Comparison of ENCODE assay signal across 8 cellular contexts in genomic region chr9:35646583-35647265, GRCh38. TPM values are rescaled to one million over a fixed set of nuclear protein-coding genes. Genes with fewer than 3 reads are reported as not detected.
A peak's percentile ranks its signal among the peaks of the same experiment; 100 is the strongest.
DNase-seq lines count a peak whose midpoint lies in the region; ATAC-seq and TF ChIP-seq lines count a peak whose summit lies in the region.

No MANE protein-coding gene starts in this region.

- peak overlapping the region; percentile 85 for H3K27ac ChIP-seq in BLaER1

- H4K20me1 ChIP-seq in BLaER1 = no peaks in the 10 kb centered on the region

- TF ChIP-seq CTCF in choroid plexus epithelial cell (conservative IDR thresholded peaks at IDR 0.05; ENCODE audit: low read depth, low read length) = peak; percentile 80

- H3K27me3 ChIP-seq in BLaER1 = no peaks in the 10 kb centered on the region

- no peaks in the 10 kb centered on the region for H3K36me3 ChIP-seq in BLaER1

- peak overlapping the region; percentile 81 for H3K9ac ChIP-seq in BLaER1

- DNase-seq in GM19238 (ENCODE audit: insufficient read length, low spot score) (peak; percentile 93), NCI-H460 (ENCODE audit: extremely low read depth, low read depth) (peak; percentile 77), choroid plexus epithelial cell (ENCODE audit: low read depth) (peak; percentile 90), left colon (peak; percentile 89 to 96)
- DNase-seq in activated CD4-positive, alpha-beta T cell treated with anti-CD3 and anti-CD28 coated beads for 24 hours (ENCODE audit: low read depth in 2 of 2) = peak; percentile 86 to 88
- peak; percentile 86 to 89 for DNase-seq in stimulated activated CD4-positive, alpha-beta T cell treated with anti-CD3 and anti-CD28 coated beads, Interleukin-1b, Interleukin-23, amount 100 ng/mL, for 4 hours (ENCODE audit: low read depth in 2 of 2)

- intact Hi-C loops in left colon (cut with DNase I, micrococcal nuclease) = no loop called here

- no peaks in the 10 kb centered on the region; the same call in 1 of the 2 replicates for H3K9me3 ChIP-seq in BLaER1

- peak overlapping the region; percentile 98 for H3K4me2 ChIP-seq in BLaER1

- H3K4me3 ChIP-seq in BLaER1 (peak overlapping the region; percentile 73), choroid plexus epithelial cell (ENCODE audit: low read depth, low read length) (peak overlapping the region; percentile 79)

- peaks cover 91% of the 10 kb centered on the region for H3K4me1 ChIP-seq in BLaER1

- ATAC-seq in HG03432 (IDR thresholded peaks at IDR 0.05; ENCODE audit: unreplicated experiment) (peak; percentile 91), left colon (peak; percentile 91)

RNA-seq across cellular contexts. Expression of gene SIT1, which starts 4.0 kb away (rescaled TPM):
- not detected in 2 replicates for total RNA-seq in NCI-H460 (2014; rRNA removed; shearing (Covaris generic))
- polyA plus RNA-seq in NCI-H460 (2014; cell fraction: nucleus; rRNA removed) = not detected in 2 replicates
- 1 to 10 TPM in 1 of 2 donors, under 1 TPM in 1; 0.46 to 1.4 TPM for total RNA-seq in left colon

RNA-seq across cellular contexts. Expression of gene RMRP, which starts 11.1 kb away (rescaled TPM):
- total RNA-seq in NCI-H460 (2014; rRNA removed; shearing (Covaris generic)) = 9,964 and 10,171 TPM in 2 replicates
- polyA plus RNA-seq in NCI-H460 (2014; cell fraction: nucleus; rRNA removed) = not detected in 2 replicates
- total RNA-seq in left colon = over 10,000 TPM; 19,198 to 30,979 TPM

RNA-seq across cellular contexts. Expression of gene CCDC107, which starts 11.4 kb away (rescaled TPM):
- 6.3 and 8.4 TPM in 2 replicates for total RNA-seq in NCI-H460 (2014; rRNA removed; shearing (Covaris generic))
- 5.9 and 20.4 TPM in 2 replicates for polyA plus RNA-seq in NCI-H460 (2014; cell fraction: nucleus; rRNA removed)
- 10 to 100 TPM; 25.0 to 33.1 TPM for total RNA-seq in left colon

RNA-seq across cellular contexts. Expression of gene ARHGEF39, which starts 18.3 kb away (rescaled TPM):
- total RNA-seq in NCI-H460 (2014; rRNA removed; shearing (Covaris generic)) = 5.0 and 7.5 TPM in 2 replicates
- 32.8 and 58.7 TPM in 2 replicates for polyA plus RNA-seq in NCI-H460 (2014; cell fraction: nucleus; rRNA removed)
- total RNA-seq in left colon = 1 to 10 TPM; 5.2 to 7.6 TPM

RNA-seq across cellular contexts. Expression of gene CA9, which starts 27.0 kb away (rescaled TPM):
- total RNA-seq in NCI-H460 (2014; rRNA removed; shearing (Covaris generic)) = 10.1 and 13.7 TPM in 2 replicates
- 0.15 and 0.36 TPM in 2 replicates for polyA plus RNA-seq in NCI-H460 (2014; cell fraction: nucleus; rRNA removed)
- under 1 TPM; 0.56 to 0.89 TPM for total RNA-seq in left colon

Comparison
In these comparisons a context has a peak if more than half of its experiments do, and no peak if none do; other contexts are left out.
1. Peak in every context shown above with its lines: DNase-seq, ATAC-seq, H3K4me3 ChIP-seq and H3K27ac ChIP-seq.